ENCODE assay signal across 8 cellular contexts in genomic region chr17:44708401-44709263, GRCh38. TPM values are rescaled to one million over a fixed set of nuclear protein-coding genes. Genes with fewer than 3 reads are reported as not detected.
DNase-seq lines count a peak whose midpoint lies in the region; ATAC-seq, FAIRE-seq and TF ChIP-seq lines count a peak whose summit lies in the region.

A gene with protein sequence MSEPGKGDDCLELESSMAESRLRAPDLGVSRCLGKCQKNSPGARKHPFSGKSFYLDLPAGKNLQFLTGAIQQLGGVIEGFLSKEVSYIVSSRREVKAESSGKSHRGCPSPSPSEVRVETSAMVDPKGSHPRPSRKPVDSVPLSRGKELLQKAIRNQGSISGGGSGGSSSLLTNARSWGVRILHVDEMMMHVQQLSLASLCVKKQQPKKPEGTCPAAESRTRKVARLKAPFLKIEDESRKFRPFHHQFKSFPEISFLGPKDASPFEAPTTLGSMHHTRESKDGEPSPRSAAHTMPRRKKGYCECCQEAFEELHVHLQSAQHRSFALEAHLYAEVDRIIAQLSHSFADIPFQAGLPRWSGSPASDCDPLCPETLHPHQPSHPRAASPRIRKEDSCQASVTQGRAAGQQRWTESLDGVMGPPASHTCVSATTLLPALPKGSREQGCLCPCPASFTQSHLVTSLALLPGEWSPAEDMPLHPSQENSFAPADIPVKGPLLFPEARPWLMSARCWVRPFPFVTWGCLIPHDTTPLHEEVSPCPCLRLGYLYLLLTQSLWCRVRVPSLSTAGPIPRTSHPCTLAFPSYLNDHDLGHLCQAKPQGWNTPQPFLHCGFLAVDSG (plus strand): TSS chr17:44708665. CDS start chr17:44708821, 156 bp downstream.

- no peaks in the 10 kb centered on the region for H3K9me3 ChIP-seq in WERI-Rb-1 (ENCODE audit: severe bottlenecking)
- no peaks in the 10 kb centered on the region for H3K9me3 ChIP-seq in mammary epithelial cell (replicated peaks; ENCODE audit: insufficient read depth, low read length)
- no peaks in the 10 kb centered on the region for H3K9me3 ChIP-seq in small intestine (ENCODE audit: control insufficient read depth, low read depth)

- no peaks in the 10 kb centered on the region for H4K20me1 ChIP-seq in mammary epithelial cell (ENCODE audit: insufficient read depth, low read length)

- peak within 1 kb of the TSS; percentile 81 for H3K4me2 ChIP-seq in mammary epithelial cell (ENCODE audit: insufficient read depth, low read depth, low read length)

- FAIRE-seq in D721Med (lab: Jason Lieb, UNC) (no peak), small intestine (lab: Jason Lieb, UNC) (no peak)

- H3K4me1 ChIP-seq in mammary epithelial cell (ENCODE audit: insufficient read depth, low read length), result peaks cover 10% of the 10 kb centered on the region
- H3K4me1 ChIP-seq in small intestine (ENCODE audit: control insufficient read depth in 2 of 2, insufficient read depth in 1 of 2, low read depth in 1 of 2, low read length in 1 of 2), result peaks cover 2 to 5% of the 10 kb centered on the region in 2 donors

- CTCF ChIA-PET in mammary epithelial cell (lab: Charles Lee; ENCODE audit: low non-redundant PET), result no interaction called here

- H3K27ac ChIP-seq in WERI-Rb-1 (peak within 1 kb of the TSS; percentile 90), mammary epithelial cell (ENCODE audit: insufficient read depth, low read depth, low read length) (peak within 1 kb of the TSS; percentile 58), small intestine (ENCODE audit: low read depth in 1 of 2, low read length in 1 of 2) (peak within 1 kb of the TSS in 1 of 2 donors; percentile 68)

- BruUV-seq in mammary epithelial cell (replicated peaks; lab: Mats Ljungman, UMichigan), result no TSS peak

- H3K27me3 ChIP-seq in WERI-Rb-1 (ENCODE audit: insufficient read depth, low read depth, severe bottlenecking) (no peaks in the 10 kb centered on the region), mammary epithelial cell (ENCODE audit: insufficient read depth, low read length) (no peaks in the 10 kb centered on the region), small intestine (ENCODE audit: control insufficient read depth in 2 of 2, insufficient read depth in 2 of 2, low read length in 2 of 2) (no peaks in the 10 kb centered on the region)

- H3K9ac ChIP-seq in mammary epithelial cell (ENCODE audit: insufficient read depth, low read length), result peak within 1 kb of the TSS; percentile 80

- DNase-seq in D721Med (ENCODE audit: insufficient read length, low spot score), result peak; percentile 66
- peak; percentile 94 for DNase-seq in NCI-H2227 (lab: John Stamatoyannopoulos, UW; ENCODE audit: unreplicated experiment)
- peak; percentile 91 for DNase-seq in WERI-Rb-1
- DNase-seq in mammary epithelial cell, result peak; percentile 89
- DNase-seq in iPS-NIHi7 (ENCODE audit: extremely low spot score), result peak; percentile 95
- peak; percentile 85 for DNase-seq in small intestine

- H3K4me3 ChIP-seq in WERI-Rb-1 (ENCODE audit: low read depth, low read length), result peak within 1 kb of the TSS; percentile 82
- peak within 1 kb of the TSS; percentile 68 to 96 (median 95) for H3K4me3 ChIP-seq in mammary epithelial cell (replicated peaks in 1 of 3; ENCODE audit: insufficient read depth in 1 of 3, low read depth in 2 of 3, low read length in 3 of 3)
- peak within 1 kb of the TSS; percentile 64 to 83 for H3K4me3 ChIP-seq in small intestine (ENCODE audit: low read depth in 1 of 2, low read length in 2 of 2)

- in situ Hi-C loops in mammary epithelial cell (cut with MboI; ENCODE audit: low sequenced_read_pairs in 2 of 2), result no loop called here

- H2AFZ ChIP-seq in mammary epithelial cell (ENCODE audit: low read depth, low read length), result peak within 1 kb of the TSS; percentile 99

- peaks cover 25% of the 10 kb centered on the region for H3K79me2 ChIP-seq in mammary epithelial cell (ENCODE audit: insufficient read depth, low read length)

- intact Hi-C loops in mammary epithelial cell (cut with micrococcal nuclease), result loop anchor here (2.0 kb wide), 1 partner anchor 18 kb away; no protein-coding TSS in a partner anchor

- WGBS in mammary epithelial cell (ENCODE audit: low coverage, missing lambda C conversion rate), result under 1% methylated on average over 46 of the region's 52 CpGs
- 1% methylated on average over 52 of the region's 52 CpGs for WGBS in small intestine, 3 donors

- ATAC-seq in HG02623 (IDR thresholded peaks at IDR 0.05; ENCODE audit: unreplicated experiment) (peak; percentile 50), GM21515 (IDR thresholded peaks at IDR 0.05; ENCODE audit: unreplicated experiment) (no peak)

- dilution Hi-C loops in mammary epithelial cell (cut with HindIII; ENCODE audit: low sequenced_read_pairs), result no loop called here

- peaks cover 10% of the 10 kb centered on the region for H3K36me3 ChIP-seq in WERI-Rb-1
- no peaks in the 10 kb centered on the region for H3K36me3 ChIP-seq in mammary epithelial cell (ENCODE audit: insufficient read depth, low read length)
- H3K36me3 ChIP-seq in small intestine (ENCODE audit: control insufficient read depth in 2 of 2, insufficient read depth in 2 of 2, low read length in 2 of 2), result no peaks in the 10 kb centered on the region

- TF ChIP-seq CTCF in D721Med (IDR thresholded peaks at IDR 0.05; ENCODE audit: insufficient read depth, missing control alignments), result no peak
- TF ChIP-seq CTCF in WERI-Rb-1 (IDR thresholded peaks at IDR 0.05; ENCODE audit: low read depth, low read length), result no peak
- TF ChIP-seq CTCF in mammary epithelial cell (conservative IDR thresholded peaks at IDR 0.05 in 1 of 2, IDR thresholded peaks at IDR 0.05 in 1 of 2; ENCODE audit: extremely low read depth in 1 of 2, insufficient read depth in 1 of 2, low read depth in 1 of 2, low read length in 2 of 2), result no peak

RNA-seq across cellular contexts. Expression of the gene that starts here (rescaled TPM):
- 10 to 100 TPM in 1 of 2 donors, 1 to 10 TPM in 1; 1.3 to 13.8 TPM for total RNA-seq in mammary epithelial cell
- polyA plus RNA-seq in mammary epithelial cell, result 7.9 TPM
- 3.0 TPM for polyA minus RNA-seq in mammary epithelial cell
- polyA plus RNA-seq in small intestine, result 1 to 10 TPM in 2 of 3 donors, under 1 TPM in 1; 0.54 to 5.1 (median 1.1) TPM
